In the genomic region with DNA sequence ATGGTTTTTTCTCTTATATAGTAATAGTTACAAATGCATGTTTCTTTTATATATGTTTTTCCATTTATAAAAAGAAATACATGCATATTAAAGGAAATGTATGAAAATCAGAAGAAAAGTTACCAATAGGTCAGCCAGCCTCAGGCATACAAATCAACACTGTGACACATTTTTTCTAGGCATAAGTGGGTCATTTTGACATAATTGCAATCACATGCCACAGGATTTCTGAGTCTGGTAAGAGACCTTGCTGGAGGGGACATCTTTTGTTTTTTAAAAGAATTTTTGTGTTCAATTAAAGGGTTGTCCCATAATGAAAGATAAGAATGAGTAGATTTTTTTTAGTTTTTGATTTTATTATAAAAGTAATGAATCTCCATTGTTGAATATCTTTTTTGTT, we compare ENCODE assay signal across 9 cellular contexts.
"Had no signal": no experiment of that assay in that cellular context is flagged by ENCODE, and none has a peak within 500 bp of the region (broad histone marks: within the 10 kb centered on the region; RNA-seq: fewer than 3 reads in every experiment).

No MANE protein-coding gene starts in this region.

- ATAC-seq: HCT116, HepG2 had no signal

- H3K9me3 ChIP-seq: HAP-1 had no signal

- H3K4me3 Mint-ChIP-seq: HFFc6, IgD-negative memory B cell had no signal

- H3K36me3 Mint-ChIP-seq: IgD-negative memory B cell had no signal

- FAIRE-seq: HepG2 had no signal

- H3K27ac Mint-ChIP-seq: HFFc6, IgD-negative memory B cell had no signal

- H3K27me3 Mint-ChIP-seq: IgD-negative memory B cell had no signal

- H3K4me1 ChIP-seq: HAP-1 had no signal

- DNase-seq: GM23248, GOT3, H7, HFFc6 had no signal

- H3K4me1 Mint-ChIP-seq: IgD-negative memory B cell had no signal

- H3K27ac ChIP-seq: GM23248, HL-60 had no signal

- H3K9me3 Mint-ChIP-seq: HFFc6, IgD-negative memory B cell had no signal

- H3K9ac ChIP-seq: GM23248 had no signal

- H3K36me3 ChIP-seq: HAP-1 had no signal

- H3K4me3 ChIP-seq: GM23248, HAP-1 had no signal

- H2AFZ ChIP-seq: GM23248 had no signal
